Comparison of ENCODE assay signal across 16 cellular contexts in genomic region chr6:79813143-79813542, GRCh38.
"Had no signal": no experiment of that assay in that cellular context is flagged by ENCODE, and none has a peak within 500 bp of the region (broad histone marks: within the 10 kb centered on the region; RNA-seq: fewer than 3 reads in every experiment).

No MANE protein-coding gene starts in this region.

- H3K4me3 Mint-ChIP-seq: activated CD4-positive, alpha-beta T cell treated with anti-CD3 and anti-CD28 coated beads for 36 hours; activated CD8-positive, alpha-beta memory T cell treated with anti-CD3 and anti-CD28 coated beads, Interleukin-2, amount 10 ng/mL, durations not matched to agents 7 days and 5 days; activated CD8-positive, alpha-beta T cell treated with anti-CD3 and anti-CD28 coated beads, Interleukin-2, amount 10 ng/mL, durations not matched to agents 7 days and 5 days; activated naive CD4-positive, alpha-beta T cell treated with anti-CD3 and anti-CD28 coated beads, Interleukin-2, amount 50 U/mL, for 24 hours; activated naive CD8-positive, alpha-beta T cell treated with anti-CD3 and anti-CD28 coated beads, Interleukin-2, amount 50 U/mL, for 24 hours; mesothelial cell of epicardium; naive B cell; type B pancreatic cell had no signal

- H3K27ac Mint-ChIP-seq: activated CD4-positive, alpha-beta T cell treated with anti-CD3 and anti-CD28 coated beads for 36 hours; activated CD8-positive, alpha-beta memory T cell treated with anti-CD3 and anti-CD28 coated beads, Interleukin-2, amount 10 ng/mL, durations not matched to agents 7 days and 5 days; activated CD8-positive, alpha-beta T cell treated with anti-CD3 and anti-CD28 coated beads, Interleukin-2, amount 10 ng/mL, durations not matched to agents 7 days and 5 days; activated naive CD4-positive, alpha-beta T cell treated with anti-CD3 and anti-CD28 coated beads, Interleukin-2, amount 50 U/mL, for 24 hours; activated naive CD8-positive, alpha-beta T cell treated with anti-CD3 and anti-CD28 coated beads, Interleukin-2, amount 50 U/mL, for 24 hours; activated T-helper 2 cell treated with anti-CD3 and anti-CD28 coated beads, Interferon-gamma antibody, Interleukin-2, Interleukin-4, amounts not matched to agents 10 μg/mL and 5 μg/mL and 100 μg/mL, durations not matched to agents 14 hours and 24 hours and 36 hours; mesothelial cell of epicardium; naive B cell; type B pancreatic cell had no signal

- H3K27ac ChIP-seq: heart right ventricle, right atrium auricular region, spleen, thoracic aorta, uterus had no signal

- H3K9me3 ChIP-seq: heart right ventricle, right atrium auricular region, spleen, thoracic aorta, uterus had no signal

- H3K9me3 Mint-ChIP-seq: activated naive CD4-positive, alpha-beta T cell treated with anti-CD3 and anti-CD28 coated beads, Interleukin-2, amount 50 U/mL, for 24 hours; activated naive CD8-positive, alpha-beta T cell treated with anti-CD3 and anti-CD28 coated beads, Interleukin-2, amount 50 U/mL, for 24 hours; activated T-helper 2 cell treated with anti-CD3 and anti-CD28 coated beads, Interferon-gamma antibody, Interleukin-2, Interleukin-4, amounts not matched to agents 10 μg/mL and 5 μg/mL and 100 μg/mL, durations not matched to agents 14 hours and 24 hours and 36 hours; mesothelial cell of epicardium; naive B cell; type B pancreatic cell had no signal

- H3K4me1 ChIP-seq: heart right ventricle, right atrium auricular region, spleen, uterus had no signal

- H3K4me1 Mint-ChIP-seq: activated CD4-positive, alpha-beta T cell treated with anti-CD3 and anti-CD28 coated beads for 36 hours; activated CD8-positive, alpha-beta memory T cell treated with anti-CD3 and anti-CD28 coated beads, Interleukin-2, amount 10 ng/mL, durations not matched to agents 7 days and 5 days; activated naive CD4-positive, alpha-beta T cell treated with anti-CD3 and anti-CD28 coated beads, Interleukin-2, amount 50 U/mL, for 24 hours; activated naive CD8-positive, alpha-beta T cell treated with anti-CD3 and anti-CD28 coated beads, Interleukin-2, amount 50 U/mL, for 24 hours; naive B cell had no signal

- H3K36me3 ChIP-seq: heart right ventricle, right atrium auricular region, spleen, thoracic aorta, uterus had no signal

- H3K4me3 ChIP-seq: heart right ventricle, right atrium auricular region, spleen, thoracic aorta, uterus had no signal

- DNase-seq: cortex of kidney, spleen had no signal

- H3K36me3 Mint-ChIP-seq: activated CD8-positive, alpha-beta memory T cell treated with anti-CD3 and anti-CD28 coated beads, Interleukin-2, amount 10 ng/mL, durations not matched to agents 7 days and 5 days; activated naive CD4-positive, alpha-beta T cell treated with anti-CD3 and anti-CD28 coated beads, Interleukin-2, amount 50 U/mL, for 24 hours; mesothelial cell of epicardium; naive B cell had no signal

- ATAC-seq: activated CD8-positive, alpha-beta T cell treated with anti-CD3 and anti-CD28 coated beads, Interleukin-2, amount 10 ng/mL, durations not matched to agents 7 days and 5 days; activated naive CD8-positive, alpha-beta T cell treated with anti-CD3 and anti-CD28 coated beads, Interleukin-2, amount 50 U/mL, for 24 hours; esophagus mucosa had no signal

- H3K27me3 ChIP-seq: heart right ventricle, right atrium auricular region, spleen, uterus had no signal
